ENCODE assay signal across 1 cellular context in genomic region chr11:134045799-134046635, GRCh38.
TF ChIP-seq lines count a peak whose summit lies in the region.

No MANE protein-coding gene starts in this region.

TF ChIP-seq in HepG2, 621 proteins besides CTCF, POLR2A, EP300 and RAD21 (continued from another document):
- TF ChIP-seq, protein P1, sequence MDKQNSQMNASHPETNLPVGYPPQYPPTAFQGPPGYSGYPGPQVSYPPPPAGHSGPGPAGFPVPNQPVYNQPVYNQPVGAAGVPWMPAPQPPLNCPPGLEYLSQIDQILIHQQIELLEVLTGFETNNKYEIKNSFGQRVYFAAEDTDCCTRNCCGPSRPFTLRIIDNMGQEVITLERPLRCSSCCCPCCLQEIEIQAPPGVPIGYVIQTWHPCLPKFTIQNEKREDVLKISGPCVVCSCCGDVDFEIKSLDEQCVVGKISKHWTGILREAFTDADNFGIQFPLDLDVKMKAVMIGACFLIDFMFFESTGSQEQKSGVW (CRISPR knock-in tag; IDR thresholded peaks at IDR 0.05; ENCODE audit: borderline replicate concordance): no peak
- no peak for TF ChIP-seq JDP2 (CRISPR knock-in tag; IDR thresholded peaks at IDR 0.05; ENCODE audit: borderline replicate concordance)
- TF ChIP-seq ZNF230 (CRISPR knock-in tag; IDR thresholded peaks at IDR 0.05): no peak
- no peak for TF ChIP-seq MTF2 (CRISPR knock-in tag; IDR thresholded peaks at IDR 0.05; ENCODE audit: borderline replicate concordance)
- TF ChIP-seq ZNF24 (IDR thresholded peaks at IDR 0.05): no peak
- TF ChIP-seq, protein P2, sequence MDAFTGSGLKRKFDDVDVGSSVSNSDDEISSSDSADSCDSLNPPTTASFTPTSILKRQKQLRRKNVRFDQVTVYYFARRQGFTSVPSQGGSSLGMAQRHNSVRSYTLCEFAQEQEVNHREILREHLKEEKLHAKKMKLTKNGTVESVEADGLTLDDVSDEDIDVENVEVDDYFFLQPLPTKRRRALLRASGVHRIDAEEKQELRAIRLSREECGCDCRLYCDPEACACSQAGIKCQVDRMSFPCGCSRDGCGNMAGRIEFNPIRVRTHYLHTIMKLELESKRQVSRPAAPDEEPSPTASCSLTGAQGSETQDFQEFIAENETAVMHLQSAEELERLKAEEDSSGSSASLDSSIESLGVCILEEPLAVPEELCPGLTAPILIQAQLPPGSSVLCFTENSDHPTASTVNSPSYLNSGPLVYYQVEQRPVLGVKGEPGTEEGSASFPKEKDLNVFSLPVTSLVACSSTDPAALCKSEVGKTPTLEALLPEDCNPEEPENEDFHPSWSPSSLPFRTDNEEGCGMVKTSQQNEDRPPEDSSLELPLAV (CRISPR knock-in tag; conservative IDR thresholded peaks at IDR 0.05; ENCODE audit: low read depth): no peak
- no peak for TF ChIP-seq RBAK (CRISPR knock-in tag; IDR thresholded peaks at IDR 0.05)
- TF ChIP-seq CREB3 (CRISPR knock-in tag; IDR thresholded peaks at IDR 0.05): no peak
